Comparison of ENCODE assay signal across 7 cellular contexts in the genomic region with DNA sequence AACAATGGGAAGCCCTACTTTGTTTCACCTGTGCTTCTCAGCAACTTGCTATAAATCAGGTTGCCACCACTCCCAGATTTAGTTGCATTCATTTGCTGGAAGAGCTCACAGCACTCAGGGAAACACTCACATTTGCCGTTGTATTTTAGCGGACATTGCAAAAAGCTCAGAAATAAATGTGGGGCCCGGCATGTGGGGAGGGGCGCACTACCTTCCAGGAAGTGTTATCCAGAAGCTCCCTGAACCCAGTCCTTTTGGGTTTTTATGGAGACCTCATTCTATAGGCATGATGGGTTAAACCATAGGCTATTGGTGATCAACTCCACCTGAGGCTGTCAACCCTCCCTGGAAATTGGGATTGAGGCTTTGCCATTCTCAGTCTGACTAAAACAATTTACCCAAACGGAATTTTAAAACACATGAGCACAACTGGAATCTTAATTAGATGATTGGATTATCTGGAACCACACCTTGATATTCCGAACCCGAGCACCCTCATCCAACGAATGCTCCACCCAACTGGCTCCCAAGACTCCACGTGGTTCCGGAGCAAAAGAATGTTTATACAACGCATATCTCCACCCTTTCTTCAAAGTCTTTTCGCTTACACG.
A peak's percentile ranks its signal among the peaks of the same experiment; 100 is the strongest.
DNase-seq lines count a peak whose midpoint lies in the region; TF ChIP-seq lines count a peak whose summit lies in the region.
"Not testable (repeated sequence)": the region's sequence is repeated elsewhere in the genome, so short reads cannot be mapped to it uniquely, and the experiment has no call there.

No MANE protein-coding gene starts in this region.

- H3K79me2 ChIP-seq in MM.1S (ENCODE audit: low read length), result not testable (repeated sequence)

- H4K20me1 ChIP-seq in MM.1S (ENCODE audit: insufficient read depth, low read length), result not testable (repeated sequence)

- not testable (repeated sequence) for H3K9ac ChIP-seq in MM.1S (ENCODE audit: low read length)

- CTCF ChIA-PET in GM10248 (lab: Yijun Ruan, JAX), result not testable (repeated sequence)

- not testable (repeated sequence) for H3K4me1 ChIP-seq in MM.1S (ENCODE audit: low read length)

- not testable (repeated sequence) for H3K27me3 ChIP-seq in MM.1S (replicated peaks; ENCODE audit: insufficient read depth, low read length)

- not testable (repeated sequence) for H3K36me3 ChIP-seq in MM.1S (replicated peaks; ENCODE audit: insufficient read depth, low read length)

- not testable (repeated sequence) for H3K9me3 ChIP-seq in MM.1S (replicated peaks; ENCODE audit: insufficient read depth, low read length)

- POLR2A ChIA-PET in GM10248 (lab: Yijun Ruan, JAX), result not testable (repeated sequence)

- H3K4me2 ChIP-seq in MM.1S (ENCODE audit: low read depth, low read length), result 0 out of 2 replicates have a peak overlapping the region, but pooled peaks have one; percentile 8

- TF ChIP-seq CTCF in GM10248 (IDR thresholded peaks at IDR 0.05; ENCODE audit: control extremely low read depth, extremely low read depth, low read depth, missing control alignments); MM.1S (IDR thresholded peaks at IDR 0.05; ENCODE audit: low read length); coronary artery (IDR thresholded peaks at IDR 0.05): not testable (repeated sequence)

- not testable (repeated sequence) for H3K4me3 ChIP-seq in MM.1S (ENCODE audit: low read length); coronary artery

- H3F3A ChIP-seq in MM.1S (ENCODE audit: insufficient read depth, low read length), result not testable (repeated sequence)

- not testable (repeated sequence) for H2AFZ ChIP-seq in MM.1S (ENCODE audit: low read length)

- H3K27ac ChIP-seq in MM.1S (ENCODE audit: low read length); coronary artery: not testable (repeated sequence)

- DNase-seq in GM10248 (ENCODE audit: extremely low spot score) (peak; percentile 27), MM.1S (peak; percentile 6), coronary artery (ENCODE audit: low spot score) (peak; percentile 40), hepatic stellate cell (ENCODE audit: low spot score) (peak; percentile 3), mesenteric fat pad (ENCODE audit: low spot score) (peak; percentile 93)
- DNase-seq in activated CD8-positive, alpha-beta memory T cell treated with anti-CD3 and anti-CD28 coated beads for 24 hours, result peak; percentile 63
- peak; percentile 12 for DNase-seq in stimulated activated CD4-positive, alpha-beta T cell treated with anti-CD3 and anti-CD28 coated beads, Interleukin-4, amount 100 ng/mL, for 24 hours

- H3K9me2 ChIP-seq in MM.1S (replicated peaks; ENCODE audit: insufficient read depth, low read length), result not testable (repeated sequence)

Comparison
In these comparisons a context has a peak if more than half of its experiments do, and no peak if none do; other contexts are left out.
1. DNase-seq: peak in every context shown above with its lines; median percentile 93 in mesenteric fat pad; 63 in activated CD8-positive, alpha-beta memory T cell treated with anti-CD3 and anti-CD28 coated beads for 24 hours; 40 in coronary artery; 27 in GM10248; 12 in stimulated activated CD4-positive, alpha-beta T cell treated with anti-CD3 and anti-CD28 coated beads, Interleukin-4, amount 100 ng/mL, for 24 hours; 6 in MM.1S; 3 in hepatic stellate cell.